In genomic region chr19:42178791-42179500, GRCh38 we compare ENCODE assay signal across 12 cellular contexts. TPM values are rescaled to one million over a fixed set of nuclear protein-coding genes. Genes with fewer than 3 reads are reported as not detected.
DNase-seq lines count a peak whose midpoint lies in the region; ATAC-seq, FAIRE-seq and TF ChIP-seq lines count a peak whose summit lies in the region.
"Had no signal": no experiment of that assay in that cellular context is flagged by ENCODE, and none has a peak within 500 bp of the region (broad histone marks: within the 10 kb centered on the region; RNA-seq: fewer than 3 reads in every experiment).

No MANE protein-coding gene starts in this region.

- H3K4me3 ChIP-seq in bronchial epithelial cell (ENCODE audit: low read depth, low read length) (no peak overlapping the region), osteoblast (ENCODE audit: insufficient read depth, low read length) (no peak overlapping the region), testis (no peak overlapping the region)
- H3K4me3 ChIP-seq: vagina had no signal

- no peaks in the 10 kb centered on the region for H3K9me3 Mint-ChIP-seq in activated CD4-positive, alpha-beta T cell treated with anti-CD3 and anti-CD28 coated beads for 36 hours (ENCODE audit: low read depth)
- H3K9me3 Mint-ChIP-seq: activated naive CD4-positive, alpha-beta T cell treated with anti-CD3 and anti-CD28 coated beads, Interleukin-2, amount 50 U/mL, for 24 hours had no signal

- H3K4me1 Mint-ChIP-seq in activated CD4-positive, alpha-beta T cell treated with anti-CD3 and anti-CD28 coated beads for 36 hours = peaks cover 21% of the 10 kb centered on the region

- CTCF ChIA-PET in activated CD4-positive, alpha-beta T cell treated with anti-CD3 and anti-CD28 coated beads for 36 hours (lab: Charles Lee) = no interaction called here

- no peaks in the 10 kb centered on the region for H3K9me3 ChIP-seq in osteoblast (ENCODE audit: low read depth, low read length)
- no peaks in the 10 kb centered on the region for H3K9me3 ChIP-seq in testis
- H3K9me3 ChIP-seq: vagina had no signal

- no peaks in the 10 kb centered on the region for H3K79me2 ChIP-seq in osteoblast (ENCODE audit: insufficient read depth, low read length)

- intact Hi-C loops in activated CD4-positive, alpha-beta T cell treated with anti-CD3 and anti-CD28 coated beads for 36 hours (cut with DNase I, micrococcal nuclease) = no loop called here
- intact Hi-C loops in testis (cut with DNase I; ENCODE audit: low total_unique reads) = no loop called here

- peaks cover 24% of the 10 kb centered on the region for H3K27me3 Mint-ChIP-seq in activated CD4-positive, alpha-beta T cell treated with anti-CD3 and anti-CD28 coated beads for 36 hours

- H3K27ac ChIP-seq in osteoblast (ENCODE audit: low read depth, low read length) (no peak overlapping the region), testis (no peak overlapping the region)
- H3K27ac ChIP-seq: vagina had no signal

- H3K27me3 ChIP-seq in bronchial epithelial cell (ENCODE audit: control insufficient read depth, insufficient read depth, low read length) (peaks cover 30% of the 10 kb centered on the region), osteoblast (ENCODE audit: insufficient read depth, low read length) (peaks cover 71% of the 10 kb centered on the region), testis (no peaks in the 10 kb centered on the region)

- H3K4me1 ChIP-seq in osteoblast (ENCODE audit: insufficient read depth, low read length) = peaks cover 6% of the 10 kb centered on the region
- peaks cover 10% of the 10 kb centered on the region for H3K4me1 ChIP-seq in testis

- H2AFZ ChIP-seq in osteoblast (ENCODE audit: low read length) = no peak overlapping the region

- no peak overlapping the region for H3K4me3 Mint-ChIP-seq in activated CD4-positive, alpha-beta T cell treated with anti-CD3 and anti-CD28 coated beads for 36 hours
- H3K4me3 Mint-ChIP-seq: activated naive CD4-positive, alpha-beta T cell treated with anti-CD3 and anti-CD28 coated beads, Interleukin-2, amount 50 U/mL, for 24 hours; CD4-positive, alpha-beta memory T cell had no signal

- in situ Hi-C loops in KBM-7 (cut with MboI; ENCODE audit: low pct_unique_long_range_greater_than_20kb, low sequenced_read_pairs) = no loop called here

- ATAC-seq in activated CD4-positive, alpha-beta T cell treated with anti-CD3 and anti-CD28 coated beads for 36 hours = peak; percentile 17
- ATAC-seq in HG03378 (IDR thresholded peaks at IDR 0.05; ENCODE audit: unreplicated experiment) = no peak

- POLR2A ChIA-PET in activated CD4-positive, alpha-beta T cell treated with anti-CD3 and anti-CD28 coated beads for 36 hours (lab: Charles Lee) = no interaction called here

- H3K36me3 ChIP-seq in bronchial epithelial cell (ENCODE audit: control insufficient read depth, insufficient read depth, low read length) (no peaks in the 10 kb centered on the region), osteoblast (ENCODE audit: insufficient read depth, low read length) (no peaks in the 10 kb centered on the region), testis (ENCODE audit: low read depth, missing control alignments) (no peaks in the 10 kb centered on the region)
- H3K36me3 ChIP-seq: vagina had no signal

- TF ChIP-seq POLR2A in testis (IDR thresholded peaks at IDR 0.05) = no peak

- FAIRE-seq in bronchial epithelial cell (lab: Jason Lieb, UNC) = peak; percentile 76
- FAIRE-seq: frontal cortex had no signal

- peak; percentile 44 for DNase-seq in activated CD4-positive, alpha-beta T cell treated with anti-CD3 and anti-CD28 coated beads for 36 hours
- no peak for DNase-seq in activated CD4-positive, alpha-beta T cell treated with anti-CD3 and anti-CD28 coated beads for 1 hour
- DNase-seq in KBM-7 (peak; percentile 43), bronchial epithelial cell (ENCODE audit: low read depth) (no peak), osteoblast (ENCODE audit: insufficient read length, low spot score, missing footprints) (no peak), HUDEP-2 (lab: John Stamatoyannopoulos, UW; ENCODE audit: unreplicated experiment in 76 of 76) (no peak), testis (no peak)
- DNase-seq: CD4-positive, alpha-beta memory T cell had no signal

- TF ChIP-seq CTCF in bronchial epithelial cell (IDR thresholded peaks at IDR 0.05; ENCODE audit: insufficient read depth, low read length, severe bottlenecking) (peak; percentile 46), osteoblast (IDR thresholded peaks at IDR 0.05; ENCODE audit: extremely low read depth, low read depth, low read length) (peak; percentile 26), testis (IDR thresholded peaks at IDR 0.05) (no peak)

- no peak overlapping the region for H3K4me2 ChIP-seq in osteoblast (ENCODE audit: insufficient read depth, low read length)

- H3K27ac Mint-ChIP-seq in activated CD4-positive, alpha-beta T cell treated with anti-CD3 and anti-CD28 coated beads for 36 hours = no peak overlapping the region
- H3K27ac Mint-ChIP-seq: activated naive CD4-positive, alpha-beta T cell treated with anti-CD3 and anti-CD28 coated beads, Interleukin-2, amount 50 U/mL, for 24 hours; CD4-positive, alpha-beta memory T cell had no signal

- H4K20me1 ChIP-seq in osteoblast (ENCODE audit: insufficient read depth, low read length) = no peaks in the 10 kb centered on the region

- WGBS in testis, 2 donors = 34 to 47% methylated on average over 4 of the region's 4 CpGs

- H3K36me3 Mint-ChIP-seq in activated CD4-positive, alpha-beta T cell treated with anti-CD3 and anti-CD28 coated beads for 36 hours (ENCODE audit: low read depth) = no peaks in the 10 kb centered on the region
- H3K36me3 Mint-ChIP-seq: activated naive CD4-positive, alpha-beta T cell treated with anti-CD3 and anti-CD28 coated beads, Interleukin-2, amount 50 U/mL, for 24 hours; CD4-positive, alpha-beta memory T cell had no signal

RNA-seq across cellular contexts. Expression of gene DEDD2, which starts 38.5 kb away (rescaled TPM):
- total RNA-seq in activated CD4-positive, alpha-beta T cell treated with anti-CD3 and anti-CD28 coated beads for 36 hours = 10 to 100 TPM; 25.9 to 27.3 TPM
- total RNA-seq in bronchial epithelial cell (27.1 and 28.7 TPM in 2 replicates), osteoblast (19.9 and 26.2 TPM in 2 replicates), testis (10 to 100 TPM; 54.4 to 80.0 TPM)
- polyA plus RNA-seq in testis (ENCODE audit: insufficient read depth, low read depth, low replicate concordance) = 40.7 TPM

RNA-seq across cellular contexts. Expression of gene ZNF526, which starts 41.2 kb away (rescaled TPM):
- 10 to 100 TPM; 11.9 to 15.2 TPM for total RNA-seq in activated CD4-positive, alpha-beta T cell treated with anti-CD3 and anti-CD28 coated beads for 36 hours
- total RNA-seq in bronchial epithelial cell = 7.8 and 11.1 TPM in 2 replicates
- total RNA-seq in osteoblast = 11.5 and 11.9 TPM in 2 replicates
- total RNA-seq in testis = 10 to 100 TPM; 10.1 to 12.2 TPM
- 10.1 TPM for polyA plus RNA-seq in testis (ENCODE audit: insufficient read depth, low read depth, low replicate concordance)

RNA-seq across cellular contexts. Expression of gene POU2F2, which starts 46.7 kb away (rescaled TPM):
- total RNA-seq in activated CD4-positive, alpha-beta T cell treated with anti-CD3 and anti-CD28 coated beads for 36 hours = 10 to 100 TPM; 43.6 to 62.8 TPM
- 0.26 and 0.53 TPM in 2 replicates for total RNA-seq in bronchial epithelial cell
- under 0.01 and 0.88 TPM in 2 replicates for total RNA-seq in osteoblast
- 10 to 100 TPM in 1 of 2 donors, 1 to 10 TPM in 1; 9.4 to 20.6 TPM for total RNA-seq in testis
- 13.2 TPM for polyA plus RNA-seq in testis (ENCODE audit: insufficient read depth, low read depth, low replicate concordance)

Comparison
In these comparisons a context has a peak if more than half of its experiments do, and no peak if none do; other contexts are left out.
1. DNase-seq: peak in activated CD4-positive, alpha-beta T cell treated with anti-CD3 and anti-CD28 coated beads for 36 hours (single experiment) and KBM-7 (single experiment); none in activated CD4-positive, alpha-beta T cell treated with anti-CD3 and anti-CD28 coated beads for 1 hour (single experiment), bronchial epithelial cell (single experiment), osteoblast (single experiment), HUDEP-2 (0 of 76) and testis (single experiment).
2. CTCF ChIP-seq: peak in bronchial epithelial cell (single experiment) and osteoblast (single experiment); none in testis (0 of 3).